In the genomic region with DNA sequence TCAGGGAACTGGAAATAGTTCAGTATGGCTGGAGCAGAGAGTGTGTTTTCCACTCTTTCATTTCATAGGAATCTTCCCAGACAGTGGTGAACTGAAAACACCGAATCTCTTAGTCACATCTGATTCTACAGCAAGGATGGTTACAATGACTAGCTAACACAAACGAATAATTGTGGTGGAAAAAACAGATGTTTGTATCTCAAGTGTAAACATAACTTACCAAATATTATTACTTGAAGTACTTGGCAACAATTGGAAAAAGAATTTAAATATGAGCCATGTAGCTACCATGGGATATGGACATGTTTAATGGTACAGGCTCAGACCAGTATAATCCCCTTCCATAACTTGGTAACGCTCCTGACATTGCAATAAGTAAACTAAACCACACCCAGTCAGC, we compare ENCODE assay signal across 23 cellular contexts. TPM values are rescaled to one million over a fixed set of nuclear protein-coding genes. Genes with fewer than 3 reads are reported as not detected.
DNase-seq lines count a peak whose midpoint lies in the region; ATAC-seq and TF ChIP-seq lines count a peak whose summit lies in the region.
"Had no signal": no experiment of that assay in that cellular context is flagged by ENCODE, and none has a peak within 500 bp of the region (broad histone marks: within the 10 kb centered on the region; RNA-seq: fewer than 3 reads in every experiment).

No MANE protein-coding gene starts in this region.

- H3K4me3 ChIP-seq in AG04449 (ENCODE audit: low read depth, low read length) (no peak overlapping the region), fibroblast of the aortic adventitia (ENCODE audit: low read depth, low read length) (no peak overlapping the region)
- H3K4me3 ChIP-seq: ascending aorta, GM23338, vagina had no signal

- peaks cover 34% of the 10 kb centered on the region for H3K27me3 Mint-ChIP-seq in activated T-helper 1 cell treated with anti-CD3 and anti-CD28 coated beads, Interleukin-12 subunit alpha, Interleukin-12 subunit beta, Interleukin-2, Interleukin-4 antibody, amounts not matched to agents 30 ng/mL and 10 ng/mL and 1 ng/mL, durations not matched to agents 14 hours and 24 hours and 36 hours (ENCODE audit: insufficient read depth)

- no peaks in the 10 kb centered on the region for H3K9me3 Mint-ChIP-seq in activated T-helper 1 cell treated with anti-CD3 and anti-CD28 coated beads, Interleukin-12 subunit alpha, Interleukin-12 subunit beta, Interleukin-2, Interleukin-4 antibody, amounts not matched to agents 30 ng/mL and 10 ng/mL and 1 ng/mL, durations not matched to agents 14 hours and 24 hours and 36 hours
- H3K9me3 Mint-ChIP-seq: CD4-positive, alpha-beta T cell; GM23338 had no signal

- TF ChIP-seq CTCF in AG04449 (IDR thresholded peaks at IDR 0.05; ENCODE audit: insufficient read depth, low read length, missing control alignments) (no peak), fibroblast of the aortic adventitia (IDR thresholded peaks at IDR 0.05; ENCODE audit: insufficient read depth, low read length) (no peak)

- no peaks in the 10 kb centered on the region for H3K4me1 Mint-ChIP-seq in activated T-helper 1 cell treated with anti-CD3 and anti-CD28 coated beads, Interleukin-12 subunit alpha, Interleukin-12 subunit beta, Interleukin-2, Interleukin-4 antibody, amounts not matched to agents 30 ng/mL and 10 ng/mL and 1 ng/mL, durations not matched to agents 14 hours and 24 hours and 36 hours (ENCODE audit: low read depth)
- H3K4me1 Mint-ChIP-seq: T-helper 17 cell had no signal

- CTCF ChIA-PET in AG04449 (lab: Yijun Ruan, JAX) = interaction anchor here (0.8 to 2.9 kb wide), 4 partner anchors 7 to 19 kb away, joined by 4 to 18 read pairs (median 4); no protein-coding TSS in a partner anchor

- no peaks in the 10 kb centered on the region for H3K36me3 Mint-ChIP-seq in activated T-helper 1 cell treated with anti-CD3 and anti-CD28 coated beads, Interleukin-12 subunit alpha, Interleukin-12 subunit beta, Interleukin-2, Interleukin-4 antibody, amounts not matched to agents 30 ng/mL and 10 ng/mL and 1 ng/mL, durations not matched to agents 14 hours and 24 hours and 36 hours (ENCODE audit: low read depth)

- DNase-seq in AG04449 (ENCODE audit: low read depth, low spot score) = peak; percentile 60
- DNase-seq in H4 (ENCODE audit: low spot score) = peak; percentile 43
- peak; percentile 35 for DNase-seq in astrocyte of the hippocampus (ENCODE audit: low read depth, low spot score)
- peak; percentile 39 for DNase-seq in fibroblast of the aortic adventitia (ENCODE audit: low read depth)
- no peak for DNase-seq in activated T-helper 1 cell treated with anti-CD3 and anti-CD28 coated beads, Interleukin-12 subunit alpha, Interleukin-12 subunit beta, Interleukin-2, Interleukin-4 antibody, amounts not matched to agents 30 ng/mL and 10 ng/mL and 1 ng/mL, durations not matched to agents 14 hours and 24 hours and 36 hours (ENCODE audit: low spot score)
- DNase-seq in hepatic stellate cell (ENCODE audit: low spot score) = no peak
- DNase-seq in NCI-H524 (lab: John Stamatoyannopoulos, UW) = no peak
- DNase-seq: activated CD4-positive, alpha-beta T cell treated with anti-CD3 and anti-CD28 coated beads, Interleukin-2, amount 50 U/mL, for 48 hours; activated naive CD4-positive, alpha-beta T cell treated with Interleukin-2 at 50 U/mL for 16 hours; activated T-cell treated with anti-CD3 and anti-CD28 coated beads for 4 hours; CD4-positive, alpha-beta T cell; cortex of kidney; DMS79; left ventricle myocardium superior; NCI-H146; NCI-H774; OCI-M1; T-helper 17 cell had no signal

- POLR2A ChIA-PET in AG04449 (lab: Yijun Ruan, JAX) = interaction anchor here (1.3 kb wide), 1 partner anchor 11 kb away, joined by 3 read pairs; no protein-coding TSS in a partner anchor

- intact Hi-C loops in activated T-helper 1 cell treated with anti-CD3 and anti-CD28 coated beads, Interleukin-12 subunit alpha, Interleukin-12 subunit beta, Interleukin-2, Interleukin-4 antibody, amounts not matched to agents 30 ng/mL and 10 ng/mL and 1 ng/mL, durations not matched to agents 14 hours and 24 hours and 36 hours (cut with micrococcal nuclease) = no loop called here

- no peak overlapping the region for H3K4me3 Mint-ChIP-seq in activated T-helper 1 cell treated with anti-CD3 and anti-CD28 coated beads, Interleukin-12 subunit alpha, Interleukin-12 subunit beta, Interleukin-2, Interleukin-4 antibody, amounts not matched to agents 30 ng/mL and 10 ng/mL and 1 ng/mL, durations not matched to agents 14 hours and 24 hours and 36 hours
- H3K4me3 Mint-ChIP-seq: CD4-positive, alpha-beta T cell; GM23338; T-helper 17 cell had no signal

- no peak for ATAC-seq in GM18907 (IDR thresholded peaks at IDR 0.05; ENCODE audit: unreplicated experiment)
- ATAC-seq: GM23338, HepG2, left ventricle myocardium superior, T-helper 17 cell had no signal

- no peak overlapping the region for H3K27ac Mint-ChIP-seq in activated T-helper 1 cell treated with anti-CD3 and anti-CD28 coated beads, Interleukin-12 subunit alpha, Interleukin-12 subunit beta, Interleukin-2, Interleukin-4 antibody, amounts not matched to agents 30 ng/mL and 10 ng/mL and 1 ng/mL, durations not matched to agents 14 hours and 24 hours and 36 hours
- H3K27ac Mint-ChIP-seq: CD4-positive, alpha-beta T cell; GM23338; T-helper 17 cell had no signal

RNA-seq across cellular contexts. Expression of gene BPGM, which starts 21.1 kb away (rescaled TPM):
- total RNA-seq in H4 (2014; rRNA removed; shearing (Covaris generic)) = 16.8 and 25.4 TPM in 2 replicates
- 20.0 and 52.4 TPM in 2 replicates for total RNA-seq in fibroblast of the aortic adventitia (ENCODE audit: low replicate concordance)
- total RNA-seq in activated T-helper 1 cell treated with anti-CD3 and anti-CD28 coated beads, Interleukin-12 subunit alpha, Interleukin-12 subunit beta, Interleukin-2, Interleukin-4 antibody, amounts not matched to agents 30 ng/mL and 10 ng/mL and 1 ng/mL, durations not matched to agents 14 hours and 24 hours and 36 hours = 23.8 and 25.3 TPM in 2 replicates

Comparison
In these comparisons a context has a peak if more than half of its experiments do, and no peak if none do; other contexts are left out.
1. DNase-seq: peak in AG04449 (single experiment), H4 (single experiment), astrocyte of the hippocampus (single experiment) and fibroblast of the aortic adventitia (single experiment); none in activated T-helper 1 cell treated with anti-CD3 and anti-CD28 coated beads, Interleukin-12 subunit alpha, Interleukin-12 subunit beta, Interleukin-2, Interleukin-4 antibody, amounts not matched to agents 30 ng/mL and 10 ng/mL and 1 ng/mL, durations not matched to agents 14 hours and 24 hours and 36 hours (single experiment), hepatic stellate cell (single experiment) and NCI-H524 (0 of 2).